ENCODE assay signal across 8 cellular contexts in genomic region chr10:110067960-110068770, GRCh38.
A peak's percentile ranks its signal among the peaks of the same experiment; 100 is the strongest.
DNase-seq lines count a peak whose midpoint lies in the region; ATAC-seq, FAIRE-seq and TF ChIP-seq lines count a peak whose summit lies in the region.

No MANE protein-coding gene starts in this region.

- H2AFZ ChIP-seq in DND-41 (ENCODE audit: low read depth, low read length) (no peak overlapping the region), keratinocyte (ENCODE audit: control insufficient read depth, low read length) (peak overlapping the region; percentile 24)

- H4K20me1 ChIP-seq in DND-41 (ENCODE audit: insufficient read depth, low read length) (peaks cover 7% of the 10 kb centered on the region; the same call in 1 of the 2 replicates), keratinocyte (ENCODE audit: control insufficient read depth, extremely low read depth, insufficient read depth, low read length) (no peaks in the 10 kb centered on the region)

- TF ChIP-seq CTCF in DND-41 (IDR thresholded peaks at IDR 0.05; ENCODE audit: borderline replicate concordance, extremely low read depth, low read length, poor library complexity, severe bottlenecking) (no peak), keratinocyte (optimal IDR thresholded peaks at IDR 0.05 in 1 of 3, IDR thresholded peaks at IDR 0.05 in 1 of 3, conservative IDR thresholded peaks at IDR 0.05 in 1 of 3; ENCODE audit: extremely low read depth in 1 of 3, insufficient read depth in 2 of 3, low read length in 3 of 3) (no peak), upper lobe of right lung (IDR thresholded peaks at IDR 0.05) (no peak)

- dilution Hi-C loops in keratinocyte (cut with MboI; ENCODE audit: extremely low pct_ligation_motif_present, low sequenced_read_pairs) = no loop called here

- H3K4me1 ChIP-seq in DND-41 (ENCODE audit: insufficient read depth, low read length) = peaks cover 64% of the 10 kb centered on the region
- H3K4me1 ChIP-seq in keratinocyte (ENCODE audit: control insufficient read depth, extremely low read depth, insufficient read depth, low read length) = peaks cover 4% of the 10 kb centered on the region
- peaks cover 41% of the 10 kb centered on the region for H3K4me1 ChIP-seq in upper lobe of right lung

- peak overlapping the region; percentile 21; the same call in 1 of the 2 replicates for H3K9ac ChIP-seq in DND-41 (ENCODE audit: low read depth, low read length)
- no peak overlapping the region for H3K9ac ChIP-seq in keratinocyte (ENCODE audit: control insufficient read depth, extremely low read depth, insufficient read depth, low read length)

- H3K9me3 ChIP-seq in DND-41 (ENCODE audit: insufficient read depth, low read length, severe bottlenecking) (no peaks in the 10 kb centered on the region), keratinocyte (ENCODE audit: control insufficient read depth, low read depth, low read length) (no peaks in the 10 kb centered on the region), upper lobe of right lung (no peaks in the 10 kb centered on the region)

- H3K4me3 Mint-ChIP-seq in activated CD4-positive, alpha-beta memory T cell treated with anti-CD3 and anti-CD28 coated beads, Interleukin-2, amount 10 ng/mL, durations not matched to agents 7 days and 5 days = peak overlapping the region; percentile 60

- POLR2A ChIA-PET in activated CD4-positive, alpha-beta memory T cell treated with anti-CD3 and anti-CD28 coated beads, Interleukin-2, amount 10 ng/mL, durations not matched to agents 7 days and 5 days (lab: Charles Lee) = interaction anchor here (0.6 to 21.9 kb wide), 18 partner anchors 9 to 431 kb away, joined by 3 to 446 read pairs (median 4); partner anchors contain the start of gene ADD3

- CTCF ChIA-PET in activated CD4-positive, alpha-beta memory T cell treated with anti-CD3 and anti-CD28 coated beads, Interleukin-2, amount 10 ng/mL, durations not matched to agents 7 days and 5 days (lab: Charles Lee) = interaction anchor here (0.7 to 3.3 kb wide), 15 partner anchors 9 to 238 kb away, joined by 3 to 11 read pairs (median 4); partner anchors contain the start of gene ADD3

- no peaks in the 10 kb centered on the region for H3K27me3 Mint-ChIP-seq in activated CD4-positive, alpha-beta memory T cell treated with anti-CD3 and anti-CD28 coated beads, Interleukin-2, amount 10 ng/mL, durations not matched to agents 7 days and 5 days

- H3K4me3 ChIP-seq in DND-41 (ENCODE audit: low read depth in 1 of 2, low read length in 2 of 2) (no peak overlapping the region), keratinocyte (ENCODE audit: control insufficient read depth in 2 of 3, extremely low read depth in 1 of 3, insufficient read depth in 2 of 3, low read depth in 1 of 3, low read length in 3 of 3) (no peak overlapping the region), upper lobe of right lung (no peak overlapping the region)

- no peak for FAIRE-seq in keratinocyte (lab: Jason Lieb, UNC)

- H3K4me2 ChIP-seq in DND-41 (ENCODE audit: insufficient read depth, low read length) = peak overlapping the region; percentile 51
- no peak overlapping the region for H3K4me2 ChIP-seq in keratinocyte (ENCODE audit: control insufficient read depth, extremely low read depth, insufficient read depth, low read depth, low read length)

- ATAC-seq in DND-41 (ENCODE audit: insufficient read depth, low read depth) (peak; percentile 94), GM21360 (IDR thresholded peaks at IDR 0.05; ENCODE audit: unreplicated experiment) (peak; percentile 66), HG03520 (IDR thresholded peaks at IDR 0.05; ENCODE audit: unreplicated experiment) (peak; percentile 47), upper lobe of right lung (peak; percentile 90), HG02571 (IDR thresholded peaks at IDR 0.05; ENCODE audit: unreplicated experiment) (no peak)

- no peaks in the 10 kb centered on the region for H3K9me3 Mint-ChIP-seq in activated CD4-positive, alpha-beta memory T cell treated with anti-CD3 and anti-CD28 coated beads, Interleukin-2, amount 10 ng/mL, durations not matched to agents 7 days and 5 days

- H3K79me2 ChIP-seq in DND-41 (ENCODE audit: insufficient read depth, low read length) (peaks cover 69% of the 10 kb centered on the region), keratinocyte (ENCODE audit: control insufficient read depth, insufficient read depth, low read length) (no peaks in the 10 kb centered on the region)

- peaks cover 10% of the 10 kb centered on the region for H3K36me3 Mint-ChIP-seq in activated CD4-positive, alpha-beta memory T cell treated with anti-CD3 and anti-CD28 coated beads, Interleukin-2, amount 10 ng/mL, durations not matched to agents 7 days and 5 days (ENCODE audit: low read depth)

- DNase-seq in DND-41 (peak; percentile 85), keratinocyte (ENCODE audit: low read depth, low spot score) (no peak), upper lobe of right lung (no peak), NCI-H1417 (lab: John Stamatoyannopoulos, UW) (no peak)
- peak; percentile 72 for DNase-seq in activated CD4-positive, alpha-beta memory T cell treated with anti-CD3 and anti-CD28 coated beads, Interleukin-2, amount 10 ng/mL, durations not matched to agents 7 days and 5 days

- H3K36me3 ChIP-seq in DND-41 (ENCODE audit: insufficient read depth, low read length) = no peaks in the 10 kb centered on the region
- H3K36me3 ChIP-seq in keratinocyte (ENCODE audit: control insufficient read depth in 2 of 2, extremely low read depth in 1 of 2, insufficient read depth in 2 of 2, low read length in 2 of 2) = no peaks in the 10 kb centered on the region
- H3K36me3 ChIP-seq in upper lobe of right lung = no peaks in the 10 kb centered on the region

- intact Hi-C loops in upper lobe of right lung (cut with DNase I) = no loop called here

- H3K9me1 ChIP-seq in keratinocyte (ENCODE audit: control insufficient read depth, extremely low read depth, insufficient read depth, low read length) = no peaks in the 10 kb centered on the region

- H3K27ac ChIP-seq in DND-41 (ENCODE audit: low read length) (peak overlapping the region; percentile 76), keratinocyte (ENCODE audit: control insufficient read depth, insufficient read depth, low read length) (no peak overlapping the region), upper lobe of right lung (peak overlapping the region; percentile 67)

- peaks cover 83% of the 10 kb centered on the region for H3K4me1 Mint-ChIP-seq in activated CD4-positive, alpha-beta memory T cell treated with anti-CD3 and anti-CD28 coated beads, Interleukin-2, amount 10 ng/mL, durations not matched to agents 7 days and 5 days

- H3K27ac Mint-ChIP-seq in activated CD4-positive, alpha-beta memory T cell treated with anti-CD3 and anti-CD28 coated beads, Interleukin-2, amount 10 ng/mL, durations not matched to agents 7 days and 5 days = peak overlapping the region; percentile 97

- H3K27me3 ChIP-seq in DND-41 (ENCODE audit: insufficient read depth, low read length, poor library complexity) (no peaks in the 10 kb centered on the region), keratinocyte (ENCODE audit: control insufficient read depth, extremely low read depth, insufficient read depth, low read length) (no peaks in the 10 kb centered on the region), upper lobe of right lung (no peaks in the 10 kb centered on the region)

Comparison
In these comparisons a context has a peak if more than half of its experiments do, and no peak if none do; other contexts are left out.
1. DNase-seq: peak in DND-41 (single experiment) and activated CD4-positive, alpha-beta memory T cell treated with anti-CD3 and anti-CD28 coated beads, Interleukin-2, amount 10 ng/mL, durations not matched to agents 7 days and 5 days (single experiment); none in keratinocyte (single experiment), upper lobe of right lung (single experiment) and NCI-H1417 (0 of 3).